8 cellular contexts compared by ENCODE assay signal in the genomic region with DNA sequence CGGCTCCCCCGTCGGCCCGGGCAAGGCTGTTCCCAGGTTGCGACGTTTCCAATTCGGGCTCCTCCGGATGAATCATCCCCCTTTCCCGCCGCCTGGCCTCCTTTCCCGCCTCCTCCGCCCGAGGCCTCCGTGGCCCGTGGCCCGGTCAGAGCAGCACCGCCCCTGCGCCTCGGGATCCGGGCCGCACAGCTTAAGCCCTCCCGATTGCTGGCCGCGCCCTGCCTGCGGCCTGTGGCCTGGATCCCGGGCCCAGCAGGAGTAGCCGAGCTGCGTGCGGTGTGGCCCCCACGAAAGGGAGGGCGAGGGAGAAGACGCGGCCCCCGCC. TPM values are rescaled to one million over a fixed set of nuclear protein-coding genes. Genes with fewer than 3 reads are reported as not detected.
DNase-seq lines count a peak whose midpoint lies in the region; ATAC-seq, FAIRE-seq and TF ChIP-seq lines count a peak whose summit lies in the region.

No MANE protein-coding gene starts in this region.

- dilution Hi-C loops in endothelial cell of umbilical vein (cut with MboI; ENCODE audit: extremely low pct_ligation_motif_present, low sequenced_read_pairs), result no loop called here

- H3K27me3 ChIP-seq in PC-3 (ENCODE audit: low read length), result no peaks in the 10 kb centered on the region
- peaks cover 0 to 14% of the 10 kb centered on the region in 2 experiments for H3K27me3 ChIP-seq in endothelial cell of umbilical vein (ENCODE audit: control insufficient read depth in 2 of 2, insufficient read depth in 2 of 2, low read length in 2 of 2)
- peaks cover 54% of the 10 kb centered on the region for H3K27me3 ChIP-seq in mucosa of stomach (ENCODE audit: control insufficient read depth, insufficient read depth, low read length)

- DNase-seq in AG08395 (ENCODE audit: low spot score) (peak; percentile 92), PC-3 (peak; percentile 82), endothelial cell of umbilical vein (ENCODE audit: low read depth, low spot score) (peak; percentile 19), HuH-7 (ENCODE audit: low spot score) (no peak), GF-D8 (lab: John Stamatoyannopoulos, UW) (no peak)
- no peak for DNase-seq in activated T-helper 2 cell treated with anti-CD3 and anti-CD28 coated beads, Interferon-gamma antibody, Interleukin-2, Interleukin-4, amounts not matched to agents 10 μg/mL and 5 μg/mL and 100 μg/mL, durations not matched to agents 14 hours and 24 hours and 36 hours (ENCODE audit: low spot score)

- no peak overlapping the region for H3K4me3 Mint-ChIP-seq in activated T-helper 2 cell treated with anti-CD3 and anti-CD28 coated beads, Interferon-gamma antibody, Interleukin-2, Interleukin-4, amounts not matched to agents 10 μg/mL and 5 μg/mL and 100 μg/mL, durations not matched to agents 14 hours and 24 hours and 36 hours (ENCODE audit: low read depth)

- H3K9me3 Mint-ChIP-seq in activated T-helper 2 cell treated with anti-CD3 and anti-CD28 coated beads, Interferon-gamma antibody, Interleukin-2, Interleukin-4, amounts not matched to agents 10 μg/mL and 5 μg/mL and 100 μg/mL, durations not matched to agents 14 hours and 24 hours and 36 hours, result no peaks in the 10 kb centered on the region

- H3K9me3 ChIP-seq in PC-3 (ENCODE audit: low read length) (no peaks in the 10 kb centered on the region), endothelial cell of umbilical vein (replicated peaks; ENCODE audit: control insufficient read depth, insufficient read depth, low read length) (no peaks in the 10 kb centered on the region), mucosa of stomach (ENCODE audit: control insufficient read depth, low read length) (no peaks in the 10 kb centered on the region)

- H3K9ac ChIP-seq in PC-3 (ENCODE audit: low read length) (peak overlapping the region; percentile 83), endothelial cell of umbilical vein (replicated peaks; ENCODE audit: extremely low read depth, insufficient read depth, low read length) (peak overlapping the region; percentile 9), mucosa of stomach (ENCODE audit: low read length) (peak overlapping the region; percentile 55)

- no peaks in the 10 kb centered on the region for H4K20me1 ChIP-seq in PC-3 (ENCODE audit: low read length)
- H4K20me1 ChIP-seq in endothelial cell of umbilical vein (replicated peaks; ENCODE audit: control insufficient read depth, extremely low read depth, insufficient read depth, low read length), result no peaks in the 10 kb centered on the region

- H3K79me2 ChIP-seq in PC-3 (ENCODE audit: low read length), result no peaks in the 10 kb centered on the region
- no peaks in the 10 kb centered on the region for H3K79me2 ChIP-seq in endothelial cell of umbilical vein (ENCODE audit: control insufficient read depth, insufficient read depth, low read length)

- ATAC-seq in PC-3 (peak; percentile 62), HG03342 (IDR thresholded peaks at IDR 0.05; ENCODE audit: unreplicated experiment) (no peak)

- no peaks in the 10 kb centered on the region for H3K36me3 ChIP-seq in PC-3 (ENCODE audit: low read depth, low read length)
- peaks cover 0 to 2% of the 10 kb centered on the region in 2 experiments for H3K36me3 ChIP-seq in endothelial cell of umbilical vein (ENCODE audit: control insufficient read depth in 2 of 2, extremely low read depth in 1 of 2, insufficient read depth in 2 of 2, low read length in 2 of 2)
- H3K36me3 ChIP-seq in mucosa of stomach (ENCODE audit: control insufficient read depth, insufficient read depth, low read length), result no peaks in the 10 kb centered on the region

- CTCF ChIA-PET in PC-3 (lab: Charles Lee) (no interaction called here), endothelial cell of umbilical vein (lab: Charles Lee) (interaction anchor here (1.0 to 2.6 kb wide), 7 partner anchors 14 to 246 kb away, joined by 3 to 17 read pairs (median 7); a partner anchor contains a TSS)

- no peak for TF ChIP-seq POLR2A in endothelial cell of umbilical vein (IDR thresholded peaks at IDR 0.05; ENCODE audit: low read depth, low read length)

- peak overlapping the region; percentile 81 for H3K4me3 ChIP-seq in PC-3 (ENCODE audit: low read length)
- H3K4me3 ChIP-seq in endothelial cell of umbilical vein (replicated peaks in 1 of 3; ENCODE audit: insufficient read depth in 1 of 3, low read depth in 1 of 3, low read length in 3 of 3), result peak overlapping the region in 1 of 3 experiments; percentile 18
- no peak overlapping the region for H3K4me3 ChIP-seq in mucosa of stomach (ENCODE audit: low read length)

- no peaks in the 10 kb centered on the region for H3K9me2 ChIP-seq in PC-3 (replicated peaks; ENCODE audit: low read length)

- H3K27ac ChIP-seq in PC-3 (ENCODE audit: low read length) (peak overlapping the region; percentile 43), endothelial cell of umbilical vein (ENCODE audit: insufficient read depth, low read depth, low read length) (no peak overlapping the region)

- POLR2A ChIA-PET in PC-3 (lab: Charles Lee; ENCODE audit: unreplicated experiment) (interaction anchor here (0.6 kb wide), 1 partner anchor 28 kb away, joined by 8 read pairs; no protein-coding TSS in a partner anchor), endothelial cell of umbilical vein (lab: Charles Lee) (no interaction called here)

- H3K4me1 ChIP-seq in PC-3 (ENCODE audit: insufficient read depth, low read length) (peaks cover 18% of the 10 kb centered on the region), endothelial cell of umbilical vein (ENCODE audit: control insufficient read depth, extremely low read depth, insufficient read depth, low read length) (peaks cover 23% of the 10 kb centered on the region), mucosa of stomach (ENCODE audit: control insufficient read depth, insufficient read depth, low read length) (peaks cover 21% of the 10 kb centered on the region)

- TF ChIP-seq CTCF in PC-3 (conservative IDR thresholded peaks at IDR 0.05; ENCODE audit: low read depth, low read length) (no peak), endothelial cell of umbilical vein (IDR thresholded peaks at IDR 0.05; ENCODE audit: extremely low read depth in 1 of 2, insufficient read depth in 1 of 2, low read depth in 1 of 2, low read length in 2 of 2) (no peak)

- no peaks in the 10 kb centered on the region for H3K4me1 Mint-ChIP-seq in activated T-helper 2 cell treated with anti-CD3 and anti-CD28 coated beads, Interferon-gamma antibody, Interleukin-2, Interleukin-4, amounts not matched to agents 10 μg/mL and 5 μg/mL and 100 μg/mL, durations not matched to agents 14 hours and 24 hours and 36 hours (ENCODE audit: low read depth)

- peak; percentile 12 for FAIRE-seq in endothelial cell of umbilical vein (lab: Jason Lieb, UNC)

- intact Hi-C loops in PC-3 (cut with micrococcal nuclease), result loop anchor here (5.0 kb wide), 1 partner anchor 60 kb away; a partner anchor contains a TSS
- intact Hi-C loops in endothelial cell of umbilical vein (cut with micrococcal nuclease), result loop anchor here (5.0 kb wide), 2 partner anchors 60 to 90 kb away; a partner anchor contains a TSS
- intact Hi-C loops in activated T-helper 2 cell treated with anti-CD3 and anti-CD28 coated beads, Interferon-gamma antibody, Interleukin-2, Interleukin-4, amounts not matched to agents 10 μg/mL and 5 μg/mL and 100 μg/mL, durations not matched to agents 14 hours and 24 hours and 36 hours (cut with micrococcal nuclease), result loop anchor here (5.0 to 10.0 kb wide), 2 partner anchors 80 to 208 kb away; a partner anchor contains a TSS

- H2AFZ ChIP-seq in PC-3 (ENCODE audit: low read length) (peak overlapping the region; percentile 90), endothelial cell of umbilical vein (ENCODE audit: low read depth, low read length) (peak overlapping the region; percentile 85)

- peaks cover 25% of the 10 kb centered on the region for H3K27me3 Mint-ChIP-seq in activated T-helper 2 cell treated with anti-CD3 and anti-CD28 coated beads, Interferon-gamma antibody, Interleukin-2, Interleukin-4, amounts not matched to agents 10 μg/mL and 5 μg/mL and 100 μg/mL, durations not matched to agents 14 hours and 24 hours and 36 hours (ENCODE audit: low read depth)

- H3K9me1 ChIP-seq in endothelial cell of umbilical vein (replicated peaks; ENCODE audit: control insufficient read depth, extremely low read depth, insufficient read depth, low read length), result no peaks in the 10 kb centered on the region

- BruUV-seq in PC-3 (replicated peaks; lab: Mats Ljungman, UMichigan), result no TSS peak
- BruUV-seq in endothelial cell of umbilical vein (replicated peaks; lab: Mats Ljungman, UMichigan), result no TSS peak

- H3K4me2 ChIP-seq in PC-3 (ENCODE audit: low read length), result peak overlapping the region; percentile 92
- peak overlapping the region; percentile 44 for H3K4me2 ChIP-seq in endothelial cell of umbilical vein (ENCODE audit: insufficient read depth, low read length)

- H3K27ac Mint-ChIP-seq in activated T-helper 2 cell treated with anti-CD3 and anti-CD28 coated beads, Interferon-gamma antibody, Interleukin-2, Interleukin-4, amounts not matched to agents 10 μg/mL and 5 μg/mL and 100 μg/mL, durations not matched to agents 14 hours and 24 hours and 36 hours, result no peak overlapping the region

- H3F3A ChIP-seq in PC-3 (ENCODE audit: low read length, unreplicated experiment), result no peaks in the 10 kb centered on the region

- H3K36me3 Mint-ChIP-seq in activated T-helper 2 cell treated with anti-CD3 and anti-CD28 coated beads, Interferon-gamma antibody, Interleukin-2, Interleukin-4, amounts not matched to agents 10 μg/mL and 5 μg/mL and 100 μg/mL, durations not matched to agents 14 hours and 24 hours and 36 hours (ENCODE audit: low read depth), result peaks cover 18% of the 10 kb centered on the region

RNA-seq across cellular contexts. Expression of a gene that starts 1.1 kb away (rescaled TPM):
- 9.0 and 9.3 TPM in 2 replicates for total RNA-seq in PC-3 (2014; rRNA removed)
- 1.5 and 1.6 TPM in 2 replicates for total RNA-seq in endothelial cell of umbilical vein
- polyA plus RNA-seq in endothelial cell of umbilical vein, result 0.67 and 0.72 TPM in 2 replicates
- 0.78 and 0.90 TPM in 2 replicates for polyA plus RNA-seq in endothelial cell of umbilical vein (2011; cell fraction: cytosol; rRNA removed)
- polyA plus RNA-seq in endothelial cell of umbilical vein (2011; cell fraction: nucleus; rRNA removed), result 0.97 and 0.98 TPM in 2 replicates
- 0.74 and 0.80 TPM in 2 replicates for polyA plus RNA-seq in endothelial cell of umbilical vein (2012)
- 0.63 and 0.79 TPM in 2 replicates for polyA minus RNA-seq in endothelial cell of umbilical vein
- polyA minus RNA-seq in endothelial cell of umbilical vein (2011; cell fraction: cytosol; rRNA and poly(A)+ RNA removed), result not detected
- 0.29 and 0.34 TPM in 2 replicates for polyA minus RNA-seq in endothelial cell of umbilical vein (2011; cell fraction: nucleus; rRNA and poly(A)+ RNA removed)
- 0.44 and 0.46 TPM in 2 replicates for total RNA-seq in activated T-helper 2 cell treated with anti-CD3 and anti-CD28 coated beads, Interferon-gamma antibody, Interleukin-2, Interleukin-4, amounts not matched to agents 10 μg/mL and 5 μg/mL and 100 μg/mL, durations not matched to agents 14 hours and 24 hours and 36 hours

RNA-seq across cellular contexts. Expression of a gene that starts 59.1 kb away (rescaled TPM):
- total RNA-seq in PC-3 (2014; rRNA removed), result 62.0 and 78.2 TPM in 2 replicates
- 92.9 and 108 TPM in 2 replicates for total RNA-seq in endothelial cell of umbilical vein
- polyA plus RNA-seq in endothelial cell of umbilical vein, result 31.1 and 45.6 TPM in 2 replicates
- polyA plus RNA-seq in endothelial cell of umbilical vein (2011; cell fraction: cytosol; rRNA removed), result 43.0 and 45.9 TPM in 2 replicates
- 162 and 231 TPM in 2 replicates for polyA plus RNA-seq in endothelial cell of umbilical vein (2011; cell fraction: nucleus; rRNA removed)
- 55.2 and 69.6 TPM in 2 replicates for polyA plus RNA-seq in endothelial cell of umbilical vein (2012)
- 39.2 and 39.9 TPM in 2 replicates for polyA minus RNA-seq in endothelial cell of umbilical vein
- polyA minus RNA-seq in endothelial cell of umbilical vein (2011; cell fraction: cytosol; rRNA and poly(A)+ RNA removed), result 17.8 TPM
- 69.1 and 89.6 TPM in 2 replicates for polyA minus RNA-seq in endothelial cell of umbilical vein (2011; cell fraction: nucleus; rRNA and poly(A)+ RNA removed)
- total RNA-seq in activated T-helper 2 cell treated with anti-CD3 and anti-CD28 coated beads, Interferon-gamma antibody, Interleukin-2, Interleukin-4, amounts not matched to agents 10 μg/mL and 5 μg/mL and 100 μg/mL, durations not matched to agents 14 hours and 24 hours and 36 hours, result 145 TPM in 2 replicates

Comparison
In these comparisons a context has a peak if more than half of its experiments do, and no peak if none do; other contexts are left out.
1. DNase-seq: peak in AG08395 (single experiment), PC-3 (single experiment) and endothelial cell of umbilical vein (single experiment); none in HuH-7 (single experiment), GF-D8 (single experiment) and activated T-helper 2 cell treated with anti-CD3 and anti-CD28 coated beads, Interferon-gamma antibody, Interleukin-2, Interleukin-4, amounts not matched to agents 10 μg/mL and 5 μg/mL and 100 μg/mL, durations not matched to agents 14 hours and 24 hours and 36 hours (single experiment).
2. H3K9ac ChIP-seq: peak in every context shown above with its lines; median percentile 83 in PC-3; 55 in mucosa of stomach; 9 in endothelial cell of umbilical vein.